9 cellular contexts compared by ENCODE assay signal in the genomic region with DNA sequence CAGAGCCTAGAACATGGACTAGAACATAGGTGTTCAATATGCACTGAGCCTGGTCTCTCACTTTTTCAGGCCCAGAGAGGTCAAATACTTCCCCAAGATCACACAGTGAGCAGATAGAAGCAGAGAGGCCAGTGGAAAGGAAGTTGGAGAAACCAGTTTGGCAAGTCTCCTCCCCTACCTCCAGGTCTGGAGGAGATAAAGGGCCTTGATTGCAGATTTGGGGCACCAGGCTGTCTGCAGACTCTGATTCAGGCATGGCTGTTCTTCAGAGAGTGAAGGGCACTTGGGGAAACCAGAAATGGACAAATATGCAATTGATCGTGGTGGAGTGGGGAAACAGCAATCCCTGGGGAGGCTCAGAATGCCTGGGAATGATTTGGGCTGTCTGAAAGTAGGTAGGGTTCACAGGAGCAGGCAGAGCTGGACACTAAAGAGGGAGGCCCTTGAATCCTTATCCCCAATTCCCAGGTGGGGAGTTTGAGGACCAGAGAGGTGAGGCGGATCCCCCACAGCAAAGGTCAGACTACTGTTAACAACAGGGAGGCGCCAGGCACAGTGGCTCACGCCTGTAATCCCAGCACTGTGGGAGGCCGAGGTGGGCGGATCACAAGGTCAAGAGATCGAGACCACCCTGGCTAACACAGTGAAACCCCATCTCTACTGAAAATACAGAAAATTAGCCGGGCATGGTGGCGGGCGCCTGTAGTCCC. TPM values are rescaled to one million over a fixed set of nuclear protein-coding genes. Genes with fewer than 3 reads are reported as not detected.
A peak's percentile ranks its signal among the peaks of the same experiment; 100 is the strongest.
DNase-seq lines count a peak whose midpoint lies in the region; ATAC-seq and TF ChIP-seq lines count a peak whose summit lies in the region.
"Had no signal": no experiment of that assay in that cellular context is flagged by ENCODE, and none has a peak within 500 bp of the region (broad histone marks: within the 10 kb centered on the region; RNA-seq: fewer than 3 reads in every experiment).

No MANE protein-coding gene starts in this region.

- peak overlapping the region; percentile 88 to 90 for H3K27ac ChIP-seq in prostate gland

- WGBS in prostate gland = 75% methylated on average over 10 of the region's 10 CpGs

- ATAC-seq in GM19467 (IDR thresholded peaks at IDR 0.05; ENCODE audit: unreplicated experiment) = no peak

- DNase-seq in DMS79 treated with DMSO at 0.1 percent for 48 hours (lab: John Stamatoyannopoulos, UW) (peak; percentile 86), OCI-M1 (lab: John Stamatoyannopoulos, UW) (peak; percentile 41), epithelial cell of esophagus (ENCODE audit: low read depth) (peak; percentile 87), prostate gland (ENCODE audit: low spot score) (peak; percentile 77), cardiac septum (ENCODE audit: low spot score) (no peak), NCI-H2227 (lab: John Stamatoyannopoulos, UW; ENCODE audit: unreplicated experiment) (no peak), activated gamma-delta T cell (lab: John Stamatoyannopoulos, UW) (no peak)
- DNase-seq: activated CD8-positive, alpha-beta memory T cell treated with anti-CD3 and anti-CD28 coated beads for 24 hours had no signal

- H3K9me3 ChIP-seq in prostate gland = no peaks in the 10 kb centered on the region

- no peaks in the 10 kb centered on the region for H3K27me3 ChIP-seq in prostate gland (replicated peaks; ENCODE audit: insufficient read depth)

- no peaks in the 10 kb centered on the region for H3K36me3 ChIP-seq in prostate gland

- TF ChIP-seq POLR2A in prostate gland (IDR thresholded peaks at IDR 0.05) = peak; percentile 44

- H3K4me1 ChIP-seq in prostate gland (replicated peaks) = peaks cover 34% of the 10 kb centered on the region

- H3K4me3 ChIP-seq in epithelial cell of esophagus (ENCODE audit: low read length) (peak overlapping the region; percentile 39), prostate gland (no peak overlapping the region)

- intact Hi-C loops in prostate gland (cut with DNase I) (no loop called here), cardiac septum (cut with DNase I) (no loop called here)

- TF ChIP-seq CTCF in epithelial cell of esophagus (IDR thresholded peaks at IDR 0.05; ENCODE audit: insufficient read depth, low read depth, low read length, missing control alignments) (no peak), prostate gland (IDR thresholded peaks at IDR 0.05) (no peak)

RNA-seq across cellular contexts. Expression of a gene that starts 2.3 kb away (rescaled TPM):
- 10 to 100 TPM; 34.5 to 54.8 TPM for total RNA-seq in prostate gland
- total RNA-seq in cardiac septum = 15.2 TPM

RNA-seq across cellular contexts. Expression of a gene that starts 38.2 kb away (rescaled TPM):
- total RNA-seq in prostate gland (10 to 100 TPM; 47.1 to 64.7 TPM), cardiac septum (70.3 TPM)

RNA-seq across cellular contexts. Expression of a gene that starts 39.4 kb away (rescaled TPM):
- total RNA-seq in prostate gland = 10 to 100 TPM; 72.8 to 77.2 TPM
- 33.2 TPM for total RNA-seq in cardiac septum

Comparison
In these comparisons a context has a peak if more than half of its experiments do, and no peak if none do; other contexts are left out.
1. DNase-seq: peak in DMS79 treated with DMSO at 0.1 percent for 48 hours (single experiment), OCI-M1 (single experiment), epithelial cell of esophagus (single experiment) and prostate gland (single experiment); none in cardiac septum (single experiment), NCI-H2227 (single experiment) and activated gamma-delta T cell (single experiment).